8 cellular contexts compared by ENCODE assay signal in genomic region chr7:1555813-1556540, GRCh38. TPM values are rescaled to one million over a fixed set of nuclear protein-coding genes. Genes with fewer than 3 reads are reported as not detected.
DNase-seq lines count a peak whose midpoint lies in the region; ATAC-seq and TF ChIP-seq lines count a peak whose summit lies in the region.

TMEM184A (minus strand) TSS chr7:1556205; CDS start chr7:1555484, 721 bp downstream.

- H3K36me3 ChIP-seq in Peyer's patch (no peaks in the 10 kb centered on the region), lower lobe of right lung (no peaks in the 10 kb centered on the region)

- peak; percentile 62; the same call in 1 of the 2 replicates for TF ChIP-seq RAD21 in Ishikawa (IDR thresholded peaks at IDR 0.05; ENCODE audit: low read depth)

- ATAC-seq in lower lobe of right lung (peak; percentile 87 to 89), HG03460 (IDR thresholded peaks at IDR 0.05; ENCODE audit: unreplicated experiment) (no peak)

- H3K27ac ChIP-seq in Peyer's patch (peak within 1 kb of the TSS in 3 of 4 donors; percentile 89 to 99 (median 97)), lower lobe of right lung (peak within 1 kb of the TSS; percentile 53)

- H3K27ac Mint-ChIP-seq in Calu3 (ENCODE audit: unreplicated experiment) (peak within 1 kb of the TSS; percentile 94), MCF 10A (ENCODE audit: low read depth, unreplicated experiment) (peak within 1 kb of the TSS; percentile 94)

- intact Hi-C loops in Calu3 (cut with micrococcal nuclease; ENCODE audit: unreplicated experiment), result loop anchor here (2.0 to 5.0 kb wide), 2 partner anchors 23 to 49 kb away; no protein-coding TSS in a partner anchor
- intact Hi-C loops in MCF 10A (cut with micrococcal nuclease), result loop anchor here (1.0 kb wide), 2 partner anchors 24 to 52 kb away; partner anchors contain the start of gene INTS1
- intact Hi-C loops in lower lobe of right lung (cut with DNase I), result no loop called here

- peaks cover 0 to 33% (median 0%) of the 10 kb centered on the region in 4 donors for H3K4me1 ChIP-seq in Peyer's patch
- H3K4me1 ChIP-seq in lower lobe of right lung, result peaks cover 15% of the 10 kb centered on the region

- H3K27me3 ChIP-seq in Peyer's patch, result no peaks in the 10 kb centered on the region
- H3K27me3 ChIP-seq in lower lobe of right lung (ENCODE audit: low read depth), result no peaks in the 10 kb centered on the region

- TF ChIP-seq EP300 in Ishikawa (IDR thresholded peaks at IDR 0.05; ENCODE audit: borderline replicate concordance), result peak; percentile 56

- POLR2A ChIA-PET in MCF 10A (lab: Yijun Ruan, JAX), result interaction anchor here (0.5 to 2.8 kb wide), 17 partner anchors 8 to 1202 kb away, joined by 3 to 118 read pairs (median 9); partner anchors contain the start of genes EIF3B, INTS1, MICALL2 and PSMG3

- peak within 1 kb of the TSS in 3 of 4 donors; percentile 32 to 56 (median 55) for H3K4me3 ChIP-seq in Peyer's patch
- peak within 1 kb of the TSS; percentile 17 for H3K4me3 ChIP-seq in lower lobe of right lung

- H3K9me3 Mint-ChIP-seq in Calu3 (ENCODE audit: low read depth, unreplicated experiment) (no peaks in the 10 kb centered on the region), MCF 10A (ENCODE audit: unreplicated experiment) (no peaks in the 10 kb centered on the region)

- TF ChIP-seq CTCF in Calu3 (IDR thresholded peaks at IDR 0.05; ENCODE audit: unreplicated experiment) (peak; percentile 97), Peyer's patch (IDR thresholded peaks at IDR 0.05) (peak in 5 of 6 experiments; percentile 32 to 94 (median 90)), MCF 10A (IDR thresholded peaks at IDR 0.05; ENCODE audit: unreplicated experiment) (peak; percentile 66), lower lobe of right lung (IDR thresholded peaks at IDR 0.05) (peak; percentile 43)

- CTCF ChIA-PET in Calu3 (lab: Charles Lee), result interaction anchor here (0.6 to 2.5 kb wide), 20 partner anchors 11 to 972 kb away, joined by 3 to 29 read pairs (median 6); partner anchors contain the start of gene INTS1
- CTCF ChIA-PET in MCF 10A (lab: Yijun Ruan, JAX), result interaction anchor here (0.6 to 2.2 kb wide), 15 partner anchors 9 to 1150 kb away, joined by 3 to 32 read pairs (median 4); partner anchors contain the start of gene PSMG3

- TF ChIP-seq POLR2A in Peyer's patch (IDR thresholded peaks at IDR 0.05), result peak; percentile 74

- BruUV-seq in Calu3 (replicated peaks; lab: Mats Ljungman, UMichigan), result no TSS peak
- BruUV-seq in MCF 10A (replicated peaks; lab: Mats Ljungman, UMichigan), result no TSS peak

- H3K27me3 Mint-ChIP-seq in Calu3 (ENCODE audit: unreplicated experiment) (no peaks in the 10 kb centered on the region), MCF 10A (ENCODE audit: insufficient read depth, unreplicated experiment) (no peaks in the 10 kb centered on the region)

- DNase-seq in Calu3 (peak; percentile 100), Peyer's patch (peak; percentile 54 to 96 (median 93)), MCF 10A (ENCODE audit: unreplicated experiment) (peak; percentile 87), lower lobe of right lung (peak; percentile 87), ureter (ENCODE audit: low spot score) (peak; percentile 86), AG20443 (ENCODE audit: low spot score) (no peak)

- H3K4me1 Mint-ChIP-seq in Calu3 (ENCODE audit: low read depth, unreplicated experiment) (peaks cover 52% of the 10 kb centered on the region), MCF 10A (ENCODE audit: insufficient read depth, unreplicated experiment) (peaks cover 22% of the 10 kb centered on the region)

- peak within 1 kb of the TSS; percentile 79 for H3K4me3 Mint-ChIP-seq in Calu3 (ENCODE audit: low read depth, unreplicated experiment)
- peak within 1 kb of the TSS; percentile 72 for H3K4me3 Mint-ChIP-seq in MCF 10A (ENCODE audit: unreplicated experiment)

- no peaks in the 10 kb centered on the region for H3K9me3 ChIP-seq in Peyer's patch
- no peaks in the 10 kb centered on the region for H3K9me3 ChIP-seq in lower lobe of right lung

- H3K36me3 Mint-ChIP-seq in Calu3 (ENCODE audit: insufficient read depth, unreplicated experiment), result peaks cover 78% of the 10 kb centered on the region
- peaks cover 5% of the 10 kb centered on the region for H3K36me3 Mint-ChIP-seq in MCF 10A (ENCODE audit: insufficient read depth, unreplicated experiment)

TF ChIP-seq in Ishikawa, 13 proteins besides CTCF, POLR2A, EP300 and RAD21:
- peak; percentile 39; the same call in 1 of the 2 replicates for TF ChIP-seq TEAD4 (IDR thresholded peaks at IDR 0.05)
- peak; percentile 99 for TF ChIP-seq MAX (IDR thresholded peaks at IDR 0.05)
- peak; percentile 95 for TF ChIP-seq TCF12 (IDR thresholded peaks at IDR 0.05; ENCODE audit: low read depth)
- TF ChIP-seq YY1 (IDR thresholded peaks at IDR 0.05; ENCODE audit: low read depth), result peak; percentile 52; the same call in 1 of the 2 replicates
- peak; percentile 20; the same call in 1 of the 2 replicates for TF ChIP-seq EGR1 (IDR thresholded peaks at IDR 0.05)
- TF ChIP-seq ZBTB7A (IDR thresholded peaks at IDR 0.05; ENCODE audit: low read depth), result peak; percentile 79
- no peak for TF ChIP-seq TAF1 (IDR thresholded peaks at IDR 0.05; ENCODE audit: low read depth)
- TF ChIP-seq FOXM1 (IDR thresholded peaks at IDR 0.05; ENCODE audit: borderline replicate concordance, low read depth), result no peak
- TF ChIP-seq CEBPB (IDR thresholded peaks at IDR 0.05), result no peak
- no peak for TF ChIP-seq CREB1 (IDR thresholded peaks at IDR 0.05; ENCODE audit: low read depth)
- peak; percentile 86 for TF ChIP-seq NFIC (IDR thresholded peaks at IDR 0.05)
- TF ChIP-seq REST (IDR thresholded peaks at IDR 0.05; ENCODE audit: low read depth), result no peak
- TF ChIP-seq USF1 (IDR thresholded peaks at IDR 0.05), result peak; percentile 93

RNA-seq across cellular contexts. Expression of gene TMEM184A, which starts in this region (rescaled TPM):
- total RNA-seq in Calu3 (2022) (61.9 and 75.8 TPM in 2 replicates), Peyer's patch (100 to 1,000 TPM in 3 of 4 donors, 10 to 100 TPM in 1; 41.3 to 161 (median 151) TPM), MCF 10A (2022) (9.0 and 14.2 TPM in 2 replicates), lower lobe of right lung (4.3 TPM), ureter (142 TPM)

Comparison
In these comparisons a context has a peak if more than half of its experiments do, and no peak if none do; other contexts are left out.
1. CTCF ChIP-seq: peak in every context shown above with its lines; median percentile 97 in Calu3; 90 in Peyer's patch; 66 in MCF 10A; 43 in lower lobe of right lung.